ENCODE assay signal across 8 cellular contexts in genomic region chr2:62197609-62198236, GRCh38.
DNase-seq lines count a peak whose midpoint lies in the region; ATAC-seq and TF ChIP-seq lines count a peak whose summit lies in the region.

No MANE protein-coding gene starts in this region.

- ATAC-seq in GM21528 (IDR thresholded peaks at IDR 0.05; ENCODE audit: low FRiP score, unreplicated experiment) (no peak), HG03354 (IDR thresholded peaks at IDR 0.05; ENCODE audit: poor library complexity, severe bottlenecking, unreplicated experiment) (no peak)

- no peaks in the 10 kb centered on the region for H3K36me3 ChIP-seq in neutrophil

- peak overlapping the region; percentile 79 to 95 for H3K4me3 ChIP-seq in neutrophil (ENCODE audit: low read depth in 1 of 2, low read length in 1 of 2)

- TF ChIP-seq EP300 in Ishikawa (IDR thresholded peaks at IDR 0.05; ENCODE audit: borderline replicate concordance), result no peak

- DNase-seq in CD1c-positive myeloid dendritic cell (ENCODE audit: extremely low spot score) (peak; percentile 39), germinal center (ENCODE audit: low spot score) (peak; percentile 42), NCI-H748 (lab: John Stamatoyannopoulos, UW; ENCODE audit: unreplicated experiment) (no peak)
- peak; percentile 43 to 52 for DNase-seq in activated T-cell treated with anti-CD3 and anti-CD28 coated beads, Interleukin-2, amount 50 U/mL, for 48 hours

- peaks cover 70 to 76% of the 10 kb centered on the region in 2 experiments for H3K4me1 ChIP-seq in neutrophil (ENCODE audit: control insufficient read depth in 1 of 2, insufficient read depth in 1 of 2, low read depth in 1 of 2, low read length in 1 of 2)

- peak overlapping the region; percentile 91 for H3K27ac ChIP-seq in neutrophil

- no peaks in the 10 kb centered on the region for H3K27me3 ChIP-seq in neutrophil

- H3K9me3 ChIP-seq in neutrophil, result no peaks in the 10 kb centered on the region

- no peak for TF ChIP-seq RAD21 in Ishikawa (IDR thresholded peaks at IDR 0.05; ENCODE audit: low read depth)

- no peak for TF ChIP-seq CTCF in neutrophil (IDR thresholded peaks at IDR 0.05)

TF ChIP-seq in Ishikawa, 13 proteins besides CTCF, POLR2A, EP300 and RAD21:
- TF ChIP-seq MAX (IDR thresholded peaks at IDR 0.05) (peak; percentile 37; the same call in 1 of the 2 replicates), NFIC (IDR thresholded peaks at IDR 0.05) (0 out of 2 replicates have a peak, but pooled peaks have one; percentile 5), REST (IDR thresholded peaks at IDR 0.05; ENCODE audit: low read depth) (no peak), TCF12 (IDR thresholded peaks at IDR 0.05; ENCODE audit: low read depth) (no peak), CREB1 (IDR thresholded peaks at IDR 0.05; ENCODE audit: low read depth) (no peak), CEBPB (IDR thresholded peaks at IDR 0.05) (no peak), EGR1 (IDR thresholded peaks at IDR 0.05) (no peak), ZBTB7A (IDR thresholded peaks at IDR 0.05; ENCODE audit: low read depth) (no peak), FOXM1 (IDR thresholded peaks at IDR 0.05; ENCODE audit: borderline replicate concordance, low read depth) (no peak), USF1 (IDR thresholded peaks at IDR 0.05) (peak; percentile 19; the same call in 1 of the 2 replicates), YY1 (IDR thresholded peaks at IDR 0.05; ENCODE audit: low read depth) (no peak), TEAD4 (IDR thresholded peaks at IDR 0.05) (no peak), TAF1 (IDR thresholded peaks at IDR 0.05; ENCODE audit: low read depth) (no peak)
TF ChIP-seq in Ishikawa: peak in this region for 3.
